19 cellular contexts compared by ENCODE assay signal in genomic region chr18:38453880-38454279, GRCh38.
A peak's percentile ranks its signal among the peaks of the same experiment; 100 is the strongest.
DNase-seq lines count a peak whose midpoint lies in the region; ATAC-seq, FAIRE-seq and TF ChIP-seq lines count a peak whose summit lies in the region.
"Had no signal": no experiment of that assay in that cellular context is flagged by ENCODE, and none has a peak within 500 bp of the region (broad histone marks: within the 10 kb centered on the region; RNA-seq: fewer than 3 reads in every experiment).

No MANE protein-coding gene starts in this region.

- no peak overlapping the region for H2AFZ ChIP-seq in HepG2 (ENCODE audit: low read length)

- no peaks in the 10 kb centered on the region; a peak in 1 of 5 replicates for H3K27me3 ChIP-seq in HepG2 (ENCODE audit: control insufficient read depth in 1 of 2, insufficient read depth in 2 of 2, low read length in 2 of 2)
- no peaks in the 10 kb centered on the region for H3K27me3 ChIP-seq in upper lobe of right lung

- POLR2A ChIA-PET in HepG2 (lab: Yijun Ruan, JAX) = no interaction called here

- H3K36me3 ChIP-seq in HepG2 (replicated peaks in 1 of 2; ENCODE audit: control insufficient read depth in 1 of 2, insufficient read depth in 2 of 2, low read length in 2 of 2) = no peaks in the 10 kb centered on the region
- no peaks in the 10 kb centered on the region for H3K36me3 ChIP-seq in upper lobe of right lung

- no peak for TF ChIP-seq RAD21 in HepG2 (CRISPR knock-in tag; IDR thresholded peaks at IDR 0.05)

- in situ Hi-C loops in HepG2 (cut with HindIII; ENCODE audit: extremely low pct_ligation_motif_present, low pct_unique_long_range_greater_than_20kb) = no loop called here

- no peak for TF ChIP-seq POLR2A in HepG2 (IDR thresholded peaks at IDR 0.05; ENCODE audit: insufficient read depth in 1 of 2, low read depth in 2 of 2, low read length in 2 of 2)

- H3K4me3 ChIP-seq in HepG2 (replicated peaks in 1 of 3; ENCODE audit: insufficient read depth in 1 of 3, low read depth in 2 of 3, low read length in 3 of 3) (no peak overlapping the region), upper lobe of right lung (no peak overlapping the region)

- peak; percentile 46 for FAIRE-seq in D721Med (lab: Jason Lieb, UNC)
- FAIRE-seq in HepG2 (lab: Jason Lieb, UNC) = no peak

- H3K27ac ChIP-seq in HepG2 (ENCODE audit: extremely low read length, insufficient read depth, low read length) = no peak overlapping the region
- H3K27ac ChIP-seq in upper lobe of right lung = no peak overlapping the region
- H3K27ac ChIP-seq: 22Rv1 had no signal

- H3K79me2 ChIP-seq in HepG2 (ENCODE audit: insufficient read depth, low read length) = no peaks in the 10 kb centered on the region

- H3K9me3 ChIP-seq in HepG2 (ENCODE audit: low read length) = no peaks in the 10 kb centered on the region
- H3K9me3 ChIP-seq in upper lobe of right lung = no peaks in the 10 kb centered on the region

- H3K4me1 ChIP-seq in HepG2 (ENCODE audit: insufficient read depth, low read length) = no peaks in the 10 kb centered on the region
- no peaks in the 10 kb centered on the region for H3K4me1 ChIP-seq in upper lobe of right lung

- WGBS in HepG2 (ENCODE audit: low lambda C conversion rate) = 8% methylated on average over 5 of the region's 5 CpGs

- TF ChIP-seq CTCF in D721Med (IDR thresholded peaks at IDR 0.05; ENCODE audit: insufficient read depth, missing control alignments) (no peak), HepG2 (CRISPR knock-in tag; IDR thresholded peaks at IDR 0.05) (no peak), upper lobe of right lung (IDR thresholded peaks at IDR 0.05) (no peak)

- no peak for ATAC-seq in GM19324 (IDR thresholded peaks at IDR 0.05; ENCODE audit: low FRiP score, unreplicated experiment)
- no peak for ATAC-seq in HepG2
- no peak for ATAC-seq in upper lobe of right lung

- H3K9ac ChIP-seq in HepG2 (ENCODE audit: insufficient read depth, low read depth, low read length) = no peak overlapping the region

- DNase-seq in DMS153 (lab: John Stamatoyannopoulos, UW) (peak; percentile 49), DMS153 treated with DMSO at 0.1 percent for 48 hours (lab: John Stamatoyannopoulos, UW; ENCODE audit: unreplicated experiment) (no peak), D721Med (ENCODE audit: insufficient read length, low spot score) (no peak), NCI-H187 (lab: John Stamatoyannopoulos, UW) (peak; percentile 23 to 27), NCI-H510A treated with DMSO at 0.1 percent for 48 hours (lab: John Stamatoyannopoulos, UW) (peak; percentile 93), HepG2 (ENCODE audit: low spot score) (no peak), upper lobe of right lung (no peak)
- DNase-seq: CD4-positive, CD25-positive, alpha-beta regulatory T cell; H9; MM.1S; NCI-H1092; NCI-H1930; NCI-H526 treated with DMSO at 0.1 percent for 48 hours; RPMI8226; SHP77 treated with DMSO at 0.1 percent for 48 hours; T-helper 1 cell; T-helper 9 cell had no signal

- H4K20me1 ChIP-seq in HepG2 (ENCODE audit: insufficient read depth, low read length) = no peaks in the 10 kb centered on the region

- CTCF ChIA-PET in HepG2 (lab: Yijun Ruan, JAX; ENCODE audit: low intra/inter-chr PET ratio, low total read pairs) = no interaction called here

- intact Hi-C loops in HepG2 (cut with micrococcal nuclease; ENCODE audit: unreplicated experiment) (no loop called here), upper lobe of right lung (cut with DNase I) (no loop called here)

- no peak overlapping the region for H3K4me2 ChIP-seq in HepG2 (ENCODE audit: low read depth, low read length)

- BruUV-seq in HepG2 (replicated peaks; lab: Mats Ljungman, UMichigan) = no TSS peak

- no peak for TF ChIP-seq EP300 in HepG2 (IDR thresholded peaks at IDR 0.05; ENCODE audit: low read depth in 2 of 2, low read length in 2 of 2)
- TF ChIP-seq EP300 in HepG2 (CRISPR knock-in tag; IDR thresholded peaks at IDR 0.05; ENCODE audit: borderline replicate concordance) = no peak

TF ChIP-seq in HepG2, 621 proteins besides CTCF, POLR2A, EP300 and RAD21:
- TF ChIP-seq CBFB (CRISPR knock-in tag; IDR thresholded peaks at IDR 0.05) (no peak), ZNF44 (CRISPR knock-in tag; IDR thresholded peaks at IDR 0.05) (no peak), TBX2 (CRISPR knock-in tag; IDR thresholded peaks at IDR 0.05; ENCODE audit: borderline replicate concordance) (no peak), U2AF1 (optimal IDR thresholded peaks at IDR 0.05; ENCODE audit: low read depth, low read length) (no peak)

Comparison
In these comparisons a context has a peak if more than half of its experiments do, and no peak if none do; other contexts are left out.
1. DNase-seq: peak in DMS153 (single experiment), NCI-H187 (2 of 2) and NCI-H510A treated with DMSO at 0.1 percent for 48 hours (single experiment); none in DMS153 treated with DMSO at 0.1 percent for 48 hours (single experiment), D721Med (single experiment), HepG2 (single experiment) and upper lobe of right lung (single experiment).